1 cellular context compared by ENCODE assay signal in the genomic region with DNA sequence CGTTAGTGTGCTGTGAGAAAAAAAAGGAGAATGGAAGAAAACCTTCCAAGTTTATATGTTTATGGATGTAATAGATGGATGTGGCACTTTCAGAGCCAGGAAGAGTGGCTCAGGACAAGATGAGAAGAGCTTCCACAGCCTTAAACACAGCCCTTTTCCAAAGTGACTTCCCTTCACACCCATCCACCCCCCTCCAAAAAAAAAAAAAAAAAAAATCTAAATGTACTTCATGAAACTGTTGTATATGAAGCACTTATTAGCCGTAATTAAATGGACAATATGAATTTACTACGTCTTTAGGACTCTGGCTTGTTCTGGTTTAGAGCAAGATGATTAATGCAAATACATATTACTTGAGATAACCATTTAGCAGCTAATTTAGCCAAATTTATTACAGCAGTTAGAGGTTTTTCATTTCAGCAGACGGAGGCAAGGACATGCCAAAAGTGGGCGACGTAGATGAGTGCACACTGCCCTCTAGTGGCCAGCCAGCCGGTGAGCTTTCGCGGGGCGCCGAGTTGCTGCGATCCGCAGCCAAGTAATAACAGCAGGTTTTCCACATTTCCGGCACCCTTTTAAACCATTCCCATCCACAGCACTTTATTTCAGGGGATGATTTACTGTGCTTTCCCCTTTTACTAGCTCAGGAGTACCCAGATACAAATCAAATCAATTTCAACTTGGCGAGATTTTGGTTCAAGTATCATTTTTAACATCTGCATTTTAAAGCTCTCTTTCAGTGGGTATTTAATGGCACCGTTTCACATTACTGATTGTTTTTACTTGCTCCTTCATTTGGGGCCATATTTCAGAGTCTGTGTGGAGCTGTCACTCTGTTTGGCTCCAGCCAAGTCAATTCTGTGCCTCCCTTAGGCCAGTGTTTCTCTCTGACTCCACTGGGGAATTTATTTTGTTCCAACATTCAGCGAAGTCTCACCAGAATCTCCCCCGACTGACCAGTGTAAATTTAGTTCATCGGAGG.
TF ChIP-seq lines count a peak whose summit lies in the region.

No MANE protein-coding gene starts in this region.

TF ChIP-seq in HepG2, 621 proteins besides CTCF, POLR2A, EP300 and RAD21 (continued from another document):
- TF ChIP-seq, protein P1, sequence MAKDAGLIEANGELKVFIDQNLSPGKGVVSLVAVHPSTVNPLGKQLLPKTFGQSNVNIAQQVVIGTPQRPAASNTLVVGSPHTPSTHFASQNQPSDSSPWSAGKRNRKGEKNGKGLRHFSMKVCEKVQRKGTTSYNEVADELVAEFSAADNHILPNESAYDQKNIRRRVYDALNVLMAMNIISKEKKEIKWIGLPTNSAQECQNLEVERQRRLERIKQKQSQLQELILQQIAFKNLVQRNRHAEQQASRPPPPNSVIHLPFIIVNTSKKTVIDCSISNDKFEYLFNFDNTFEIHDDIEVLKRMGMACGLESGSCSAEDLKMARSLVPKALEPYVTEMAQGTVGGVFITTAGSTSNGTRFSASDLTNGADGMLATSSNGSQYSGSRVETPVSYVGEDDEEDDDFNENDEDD (CRISPR knock-in tag; IDR thresholded peaks at IDR 0.05; ENCODE audit: borderline replicate concordance), result peak; percentile 64
- no peak for TF ChIP-seq ZNF550 (CRISPR knock-in tag; IDR thresholded peaks at IDR 0.05; ENCODE audit: borderline replicate concordance)
- TF ChIP-seq, protein P2, sequence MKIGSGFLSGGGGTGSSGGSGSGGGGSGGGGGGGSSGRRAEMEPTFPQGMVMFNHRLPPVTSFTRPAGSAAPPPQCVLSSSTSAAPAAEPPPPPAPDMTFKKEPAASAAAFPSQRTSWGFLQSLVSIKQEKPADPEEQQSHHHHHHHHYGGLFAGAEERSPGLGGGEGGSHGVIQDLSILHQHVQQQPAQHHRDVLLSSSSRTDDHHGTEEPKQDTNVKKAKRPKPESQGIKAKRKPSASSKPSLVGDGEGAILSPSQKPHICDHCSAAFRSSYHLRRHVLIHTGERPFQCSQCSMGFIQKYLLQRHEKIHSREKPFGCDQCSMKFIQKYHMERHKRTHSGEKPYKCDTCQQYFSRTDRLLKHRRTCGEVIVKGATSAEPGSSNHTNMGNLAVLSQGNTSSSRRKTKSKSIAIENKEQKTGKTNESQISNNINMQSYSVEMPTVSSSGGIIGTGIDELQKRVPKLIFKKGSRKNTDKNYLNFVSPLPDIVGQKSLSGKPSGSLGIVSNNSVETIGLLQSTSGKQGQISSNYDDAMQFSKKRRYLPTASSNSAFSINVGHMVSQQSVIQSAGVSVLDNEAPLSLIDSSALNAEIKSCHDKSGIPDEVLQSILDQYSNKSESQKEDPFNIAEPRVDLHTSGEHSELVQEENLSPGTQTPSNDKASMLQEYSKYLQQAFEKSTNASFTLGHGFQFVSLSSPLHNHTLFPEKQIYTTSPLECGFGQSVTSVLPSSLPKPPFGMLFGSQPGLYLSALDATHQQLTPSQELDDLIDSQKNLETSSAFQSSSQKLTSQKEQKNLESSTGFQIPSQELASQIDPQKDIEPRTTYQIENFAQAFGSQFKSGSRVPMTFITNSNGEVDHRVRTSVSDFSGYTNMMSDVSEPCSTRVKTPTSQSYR (CRISPR knock-in tag; IDR thresholded peaks at IDR 0.05; ENCODE audit: borderline replicate concordance), result no peak
- TF ChIP-seq ZC3H4 (CRISPR knock-in tag; IDR thresholded peaks at IDR 0.05; ENCODE audit: borderline replicate concordance), result no peak
- TF ChIP-seq ETV5 (CRISPR knock-in tag; IDR thresholded peaks at IDR 0.05; ENCODE audit: borderline replicate concordance), result no peak
- no peak for TF ChIP-seq HES4 (CRISPR knock-in tag; IDR thresholded peaks at IDR 0.05; ENCODE audit: borderline replicate concordance)
- TF ChIP-seq, protein P3, sequence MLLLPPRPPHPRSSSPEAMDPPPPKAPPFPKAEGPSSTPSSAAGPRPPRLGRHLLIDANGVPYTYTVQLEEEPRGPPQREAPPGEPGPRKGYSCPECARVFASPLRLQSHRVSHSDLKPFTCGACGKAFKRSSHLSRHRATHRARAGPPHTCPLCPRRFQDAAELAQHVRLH (CRISPR knock-in tag; IDR thresholded peaks at IDR 0.05; ENCODE audit: borderline replicate concordance, low read depth), result peak; percentile 50; the same call in 1 of the 2 replicates
- no peak for TF ChIP-seq ZNF562 (CRISPR knock-in tag; IDR thresholded peaks at IDR 0.05; ENCODE audit: borderline replicate concordance)
- TF ChIP-seq HMGXB4 (CRISPR knock-in tag; IDR thresholded peaks at IDR 0.05; ENCODE audit: borderline replicate concordance in 1 of 2, low read depth in 1 of 2), result 0 out of 4 replicates have a peak, but pooled peaks have one; percentile 33 to 60
- TF ChIP-seq AHR (CRISPR knock-in tag; IDR thresholded peaks at IDR 0.05), result no peak
- no peak for TF ChIP-seq SOX6 (IDR thresholded peaks at IDR 0.05)
- TF ChIP-seq SOX6 (CRISPR knock-in tag; IDR thresholded peaks at IDR 0.05), result no peak
- no peak for TF ChIP-seq ZNF629 (CRISPR knock-in tag; conservative IDR thresholded peaks at IDR 0.05)
- peak; percentile 94 for TF ChIP-seq KDM2A (CRISPR knock-in tag; IDR thresholded peaks at IDR 0.05; ENCODE audit: borderline replicate concordance, low read depth)
- 0 out of 2 replicates have a peak, but pooled peaks have one; percentile 47 for TF ChIP-seq ZNF430 (CRISPR knock-in tag; IDR thresholded peaks at IDR 0.05)
- TF ChIP-seq, protein P4, sequence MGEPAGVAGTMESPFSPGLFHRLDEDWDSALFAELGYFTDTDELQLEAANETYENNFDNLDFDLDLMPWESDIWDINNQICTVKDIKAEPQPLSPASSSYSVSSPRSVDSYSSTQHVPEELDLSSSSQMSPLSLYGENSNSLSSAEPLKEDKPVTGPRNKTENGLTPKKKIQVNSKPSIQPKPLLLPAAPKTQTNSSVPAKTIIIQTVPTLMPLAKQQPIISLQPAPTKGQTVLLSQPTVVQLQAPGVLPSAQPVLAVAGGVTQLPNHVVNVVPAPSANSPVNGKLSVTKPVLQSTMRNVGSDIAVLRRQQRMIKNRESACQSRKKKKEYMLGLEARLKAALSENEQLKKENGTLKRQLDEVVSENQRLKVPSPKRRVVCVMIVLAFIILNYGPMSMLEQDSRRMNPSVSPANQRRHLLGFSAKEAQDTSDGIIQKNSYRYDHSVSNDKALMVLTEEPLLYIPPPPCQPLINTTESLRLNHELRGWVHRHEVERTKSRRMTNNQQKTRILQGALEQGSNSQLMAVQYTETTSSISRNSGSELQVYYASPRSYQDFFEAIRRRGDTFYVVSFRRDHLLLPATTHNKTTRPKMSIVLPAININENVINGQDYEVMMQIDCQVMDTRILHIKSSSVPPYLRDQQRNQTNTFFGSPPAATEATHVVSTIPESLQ (CRISPR knock-in tag; conservative IDR thresholded peaks at IDR 0.05), result no peak
- TF ChIP-seq CCDC6 (CRISPR knock-in tag; IDR thresholded peaks at IDR 0.05), result no peak
- peak; percentile 82 for TF ChIP-seq SMC3 (IDR thresholded peaks at IDR 0.05; ENCODE audit: low read length)
- no peak for TF ChIP-seq REL (CRISPR knock-in tag; conservative IDR thresholded peaks at IDR 0.05)
- no peak for TF ChIP-seq FOXO4 (CRISPR knock-in tag; conservative IDR thresholded peaks at IDR 0.05)
- no peak for TF ChIP-seq ZNF33B (CRISPR knock-in tag; IDR thresholded peaks at IDR 0.05)
- TF ChIP-seq, protein P5, sequence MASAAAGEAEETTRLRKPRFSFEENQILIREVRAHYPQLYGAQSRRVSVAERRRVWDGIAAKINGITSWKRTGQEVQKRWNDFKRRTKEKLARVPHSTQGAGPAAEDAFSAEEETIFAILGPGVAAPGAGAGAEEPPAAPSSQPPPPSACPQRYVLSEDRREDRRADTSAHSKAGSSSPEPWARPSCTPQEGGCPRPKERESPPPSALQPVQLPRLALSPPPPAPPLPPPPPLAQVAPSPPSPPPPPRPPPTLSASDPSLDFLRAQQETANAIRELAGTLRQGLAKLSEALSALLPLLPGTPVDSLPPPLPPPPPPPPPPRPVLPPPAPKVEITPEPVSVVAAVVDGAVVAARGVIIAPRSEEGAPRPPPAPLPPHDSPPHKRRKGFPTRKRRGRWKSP (CRISPR knock-in tag; IDR thresholded peaks at IDR 0.05), result peak; percentile 25; the same call in 1 of the 2 replicates
- no peak for TF ChIP-seq ZNF160 (CRISPR knock-in tag; IDR thresholded peaks at IDR 0.05)
- TF ChIP-seq ZFP36L2 (CRISPR knock-in tag; IDR thresholded peaks at IDR 0.05), result no peak
- TF ChIP-seq ZSCAN12 (CRISPR knock-in tag; IDR thresholded peaks at IDR 0.05), result no peak
- peak; percentile 99 for TF ChIP-seq STAG1 (CRISPR knock-in tag; IDR thresholded peaks at IDR 0.05)
- no peak for TF ChIP-seq ZNF609 (CRISPR knock-in tag; IDR thresholded peaks at IDR 0.05; ENCODE audit: borderline replicate concordance)
- no peak for TF ChIP-seq ZNF253 (CRISPR knock-in tag; IDR thresholded peaks at IDR 0.05; ENCODE audit: borderline replicate concordance)
- TF ChIP-seq SAP130 (CRISPR knock-in tag; IDR thresholded peaks at IDR 0.05; ENCODE audit: low read depth), result peak; percentile 22; the same call in 1 of the 2 replicates
